In the genomic region with DNA sequence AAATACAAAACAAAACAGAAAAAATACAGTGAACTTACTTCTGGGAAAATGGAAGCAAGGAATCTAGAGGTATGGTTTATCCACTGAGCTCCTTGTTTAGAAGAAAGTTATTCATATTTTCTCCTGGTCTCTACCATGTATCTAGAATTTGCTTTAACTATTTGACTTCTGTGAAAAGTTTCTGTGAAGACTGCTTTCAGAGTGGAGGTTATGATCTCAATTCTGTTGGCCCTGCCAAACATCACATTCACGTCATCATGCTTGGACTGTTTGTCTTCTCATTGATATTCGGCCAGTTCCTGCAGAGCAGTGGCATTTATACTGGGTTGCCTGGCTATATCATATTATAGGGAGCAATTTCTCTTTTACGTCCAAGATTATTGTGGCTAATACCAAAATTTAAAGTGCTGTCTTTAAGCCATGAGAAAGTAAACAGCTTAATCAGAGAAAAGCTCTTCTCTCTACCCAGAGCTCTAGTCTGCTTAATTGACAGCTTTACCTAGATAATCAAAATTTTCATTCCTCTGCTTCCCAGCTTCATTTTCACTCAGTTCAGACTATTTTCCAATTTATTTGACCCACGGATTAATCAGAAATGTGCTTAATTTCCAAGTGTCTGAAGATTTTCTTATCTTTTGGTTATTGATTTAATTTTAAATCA, we compare ENCODE assay signal across 11 cellular contexts. TPM values are rescaled to one million over a fixed set of nuclear protein-coding genes. Genes with fewer than 3 reads are reported as not detected.
DNase-seq lines count a peak whose midpoint lies in the region; ATAC-seq and TF ChIP-seq lines count a peak whose summit lies in the region.
"Had no signal": no experiment of that assay in that cellular context is flagged by ENCODE, and none has a peak within 500 bp of the region (broad histone marks: within the 10 kb centered on the region; RNA-seq: fewer than 3 reads in every experiment).

A gene with protein sequence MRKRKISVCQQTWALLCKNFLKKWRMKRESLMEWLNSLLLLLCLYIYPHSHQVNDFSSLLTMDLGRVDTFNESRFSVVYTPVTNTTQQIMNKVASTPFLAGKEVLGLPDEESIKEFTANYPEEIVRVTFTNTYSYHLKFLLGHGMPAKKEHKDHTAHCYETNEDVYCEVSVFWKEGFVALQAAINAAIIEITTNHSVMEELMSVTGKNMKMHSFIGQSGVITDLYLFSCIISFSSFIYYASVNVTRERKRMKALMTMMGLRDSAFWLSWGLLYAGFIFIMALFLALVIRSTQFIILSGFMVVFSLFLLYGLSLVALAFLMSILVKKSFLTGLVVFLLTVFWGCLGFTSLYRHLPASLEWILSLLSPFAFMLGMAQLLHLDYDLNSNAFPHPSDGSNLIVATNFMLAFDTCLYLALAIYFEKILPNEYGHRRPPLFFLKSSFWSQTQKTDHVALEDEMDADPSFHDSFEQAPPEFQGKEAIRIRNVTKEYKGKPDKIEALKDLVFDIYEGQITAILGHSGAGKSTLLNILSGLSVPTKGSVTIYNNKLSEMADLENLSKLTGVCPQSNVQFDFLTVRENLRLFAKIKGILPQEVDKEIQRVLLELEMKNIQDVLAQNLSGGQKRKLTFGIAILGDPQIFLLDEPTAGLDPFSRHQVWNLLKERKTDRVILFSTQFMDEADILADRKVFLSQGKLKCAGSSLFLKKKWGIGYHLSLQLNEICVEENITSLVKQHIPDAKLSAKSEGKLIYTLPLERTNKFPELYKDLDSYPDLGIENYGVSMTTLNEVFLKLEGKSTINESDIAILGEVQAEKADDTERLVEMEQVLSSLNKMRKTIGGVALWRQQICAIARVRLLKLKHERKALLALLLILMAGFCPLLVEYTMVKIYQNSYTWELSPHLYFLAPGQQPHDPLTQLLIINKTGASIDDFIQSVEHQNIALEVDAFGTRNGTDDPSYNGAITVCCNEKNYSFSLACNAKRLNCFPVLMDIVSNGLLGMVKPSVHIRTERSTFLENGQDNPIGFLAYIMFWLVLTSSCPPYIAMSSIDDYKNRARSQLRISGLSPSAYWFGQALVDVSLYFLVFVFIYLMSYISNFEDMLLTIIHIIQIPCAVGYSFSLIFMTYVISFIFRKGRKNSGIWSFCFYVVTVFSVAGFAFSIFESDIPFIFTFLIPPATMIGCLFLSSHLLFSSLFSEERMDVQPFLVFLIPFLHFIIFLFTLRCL (N-terminal part only) (minus strand): TSS at position 212 of the 661 bp plus-strand sequence. CDS start 13,358 bp downstream, outside the sequence.

- H3K36me3 ChIP-seq in skeletal muscle tissue (ENCODE audit: control insufficient read depth in 3 of 3, insufficient read depth in 3 of 3, low read length in 3 of 3): no peaks in the 10 kb centered on the region

- peak within 1 kb of the TSS in 2 of 3 donors; percentile 9 to 59 for H3K9ac ChIP-seq in skeletal muscle tissue (ENCODE audit: low read depth in 1 of 3, low read length in 3 of 3)
- H3K9ac ChIP-seq: KMS-11 had no signal

- TF ChIP-seq CTCF in RWPE1 (conservative IDR thresholded peaks at IDR 0.05; ENCODE audit: low read depth): no peak

- H3K27me3 ChIP-seq in skeletal muscle tissue (ENCODE audit: control insufficient read depth in 3 of 3, insufficient read depth in 3 of 3, low read length in 3 of 3): peaks cover 0 to 2% (median 0%) of the 10 kb centered on the region in 3 donors

- H3K27ac ChIP-seq in skeletal muscle tissue (ENCODE audit: low read depth, low read length) (no peak within 1 kb of the TSS), RWPE1 (no peak within 1 kb of the TSS)
- H3K27ac ChIP-seq: KMS-11 had no signal

- no peaks in the 10 kb centered on the region for H3K4me1 ChIP-seq in skeletal muscle tissue (ENCODE audit: control insufficient read depth in 3 of 3, insufficient read depth in 3 of 3, low read length in 3 of 3)

- DNase-seq in G401 (ENCODE audit: low spot score) (peak; percentile 34), cerebellum (ENCODE audit: low spot score) (peak; percentile 21), left lobe of liver (ENCODE audit: low spot score) (peak; percentile 79), NCI-H2196 treated with DMSO at 0.1 percent for 48 hours (lab: John Stamatoyannopoulos, UW; ENCODE audit: unreplicated experiment) (no peak), NCI-H1417 (lab: John Stamatoyannopoulos, UW) (no peak), GOT3 (lab: John Stamatoyannopoulos, UW) (no peak), RWPE1 (ENCODE audit: low spot score) (no peak)
- DNase-seq: activated B cell treated with CpG ODN at 0.5 μM for 24 hours had no signal

- peak within 1 kb of the TSS; percentile 21 to 60 (median 23) for H3K4me3 ChIP-seq in skeletal muscle tissue (ENCODE audit: low read length in 3 of 3)

- ATAC-seq in left lobe of liver: peak; percentile 92

- POLR2A ChIA-PET in RWPE1 (lab: Yijun Ruan, JAX; ENCODE audit: low non-redundant PET): no interaction called here

- CTCF ChIA-PET in RWPE1 (lab: Yijun Ruan, JAX): no interaction called here

- no peaks in the 10 kb centered on the region for H3K9me3 ChIP-seq in skeletal muscle tissue (ENCODE audit: control insufficient read depth in 3 of 3, low read length in 3 of 3)

- in situ Hi-C loops in G401 (cut with HindIII; ENCODE audit: low sequenced_read_pairs): no loop called here

RNA-seq across cellular contexts. Expression of the gene that starts here (rescaled TPM):
- total RNA-seq in G401 (2014; rRNA removed; shearing (Covaris generic)): not detected in 2 replicates
- total RNA-seq in cerebellum (33.7 TPM), left lobe of liver (35.6 TPM), skeletal muscle tissue (116 TPM)
- total RNA-seq: activated B cell treated with CpG ODN at 0.5 μM for 24 hours, kidney epithelial cell had no signal

Comparison
In these comparisons a context has a peak if more than half of its experiments do, and no peak if none do; other contexts are left out.
1. RNA of the gene that starts here (total RNA-seq): 116 TPM in skeletal muscle tissue (single experiment), 35.6 TPM in left lobe of liver (single experiment) and 33.7 TPM in cerebellum (single experiment); not detected in G401; every median in the first group is over 10 times any median in the second.
2. Peak in DNase-seq in G401; RNA of the gene not detected or under 1 TPM.
3. DNase-seq: peak in cerebellum (single experiment) and left lobe of liver (single experiment); none in NCI-H2196 treated with DMSO at 0.1 percent for 48 hours (single experiment), NCI-H1417 (0 of 3), GOT3 (single experiment) and RWPE1 (single experiment).